33 cellular contexts compared by ENCODE assay signal in genomic region chr3:110530902-110531301, GRCh38.
"Had no signal": no experiment of that assay in that cellular context is flagged by ENCODE, and none has a peak within 500 bp of the region (broad histone marks: within the 10 kb centered on the region; RNA-seq: fewer than 3 reads in every experiment).

No MANE protein-coding gene starts in this region.

- H3K27me3 Mint-ChIP-seq: activated B cell treated with CpG ODN at 0.5 μM for 24 hours; activated CD4-positive, alpha-beta memory T cell treated with anti-CD3 and anti-CD28 coated beads for 36 hours; activated CD4-positive, alpha-beta T cell treated with anti-CD3 and anti-CD28 coated beads, Interleukin-2, amount 10 ng/mL, durations not matched to agents 24 days and 14 days had no signal

- ATAC-seq: activated CD8-positive, alpha-beta T cell treated with anti-CD3 and anti-CD28 coated beads for 36 hours; activated naive CD4-positive, alpha-beta T cell treated with anti-CD3 and anti-CD28 coated beads, Interleukin-2, amount 50 U/mL, for 72 hours; activated T-helper 17 cell treated with anti-CD3 and anti-CD28 coated beads, Interleukin-2, amount 50 U/mL, for 72 hours; body of pancreas had no signal

- DNase-seq: activated B cell treated with CpG ODN at 0.5 μM for 24 hours; activated CD4-positive, alpha-beta memory T cell treated with anti-CD3 and anti-CD28 coated beads for 36 hours; activated CD4-positive, alpha-beta T cell treated with anti-CD3 and anti-CD28 coated beads for 4 hours; activated CD4-positive, alpha-beta T cell treated with anti-CD3 and anti-CD28 coated beads, Interleukin-2, amount 10 ng/mL, durations not matched to agents 24 days and 14 days; activated CD4-positive, alpha-beta T cell treated with anti-CD3 and anti-CD28 coated beads, Interleukin-2, amount 50 U/mL, for 1 hour; activated CD4-positive, alpha-beta T cell treated with anti-CD3 and anti-CD28 coated beads, Interleukin-2, amount 50 U/mL, for 4 hours; activated CD4-positive, CD25-positive, alpha-beta regulatory T cell treated with anti-CD3 and anti-CD28 coated beads, Interleukin-2, amount 50 U/mL, for 72 hours; activated CD8-positive, alpha-beta memory T cell treated with anti-CD3 and anti-CD28 coated beads, Interleukin-2, amount 50 U/mL, for 4 hours; activated CD8-positive, alpha-beta T cell treated with anti-CD3 and anti-CD28 coated beads for 36 hours; activated effector memory CD4-positive, alpha-beta T cell treated with anti-CD3 and anti-CD28 coated beads, Interleukin-2, amount 50 U/mL, for 16 hours; activated gamma-delta T cell treated with Interleukin-2 at 50 U/mL for 16 hours; activated naive CD4-positive, alpha-beta T cell; activated naive CD4-positive, alpha-beta T cell treated with anti-CD3 and anti-CD28 coated beads for 36 hours; activated naive CD4-positive, alpha-beta T cell treated with anti-CD3 and anti-CD28 coated beads, Interleukin-2, amount 50 U/mL, for 16 hours; activated naive CD8-positive, alpha-beta T cell treated with anti-CD3 and anti-CD28 coated beads for 36 hours; activated T-cell treated with anti-CD3 and anti-CD28 coated beads for 4 hours; activated T-cell treated with anti-CD3 and anti-CD28 coated beads, Interleukin-2, amount 50 U/mL, for 1 hour; activated T-cell treated with anti-CD3 and anti-CD28 coated beads, Interleukin-2, amount 50 U/mL, for 48 hours; adrenal gland; amniotic stem cell; aorta; body of pancreas; brain microvascular endothelial cell; central memory CD4-positive, alpha-beta T cell; T-helper 1 cell; T-helper 2 cell; T-helper 9 cell had no signal

- H3K36me3 Mint-ChIP-seq: activated CD4-positive, alpha-beta memory T cell treated with anti-CD3 and anti-CD28 coated beads for 36 hours; activated naive CD4-positive, alpha-beta T cell treated with anti-CD3 and anti-CD28 coated beads, Interleukin-2, amount 50 U/mL, for 72 hours; activated naive CD8-positive, alpha-beta T cell treated with anti-CD3 and anti-CD28 coated beads for 36 hours had no signal

- H3K36me3 ChIP-seq: adrenal gland, brain microvascular endothelial cell, breast epithelium had no signal

- H3K4me1 ChIP-seq: adrenal gland, breast epithelium had no signal

- H3K9me3 ChIP-seq: adrenal gland, body of pancreas, breast epithelium had no signal

- H3K9me3 Mint-ChIP-seq: activated CD4-positive, alpha-beta memory T cell treated with anti-CD3 and anti-CD28 coated beads for 36 hours; activated CD4-positive, alpha-beta T cell treated with anti-CD3 and anti-CD28 coated beads, Interleukin-2, amount 10 ng/mL, durations not matched to agents 24 days and 14 days; activated CD8-positive, alpha-beta T cell treated with anti-CD3 and anti-CD28 coated beads for 36 hours; activated naive CD4-positive, alpha-beta T cell treated with anti-CD3 and anti-CD28 coated beads for 36 hours; activated naive CD4-positive, alpha-beta T cell treated with anti-CD3 and anti-CD28 coated beads, Interleukin-2, amount 50 U/mL, for 72 hours; activated naive CD8-positive, alpha-beta T cell treated with anti-CD3 and anti-CD28 coated beads for 36 hours; activated T-helper 17 cell treated with anti-CD3 and anti-CD28 coated beads, Interleukin-2, amount 50 U/mL, for 72 hours; T-helper 1 cell treated with Interleukin-12 subunit alpha and Interleukin-12 subunit beta and Interleukin-4 antibody, amounts not matched to agents 30 μg/mL and 1 μg/mL, for 36 hours; T-helper 2 cell treated with Interferon-gamma antibody and Interleukin-4, amounts not matched to agents 5 μg/mL and 100 μg/mL, for 36 hours had no signal

- H3K27me3 ChIP-seq: adrenal gland, body of pancreas, brain microvascular endothelial cell, breast epithelium had no signal

- H3K27ac Mint-ChIP-seq: activated B cell treated with CpG ODN at 0.5 μM for 24 hours; activated CD4-positive, alpha-beta memory T cell treated with anti-CD3 and anti-CD28 coated beads for 36 hours; activated CD4-positive, alpha-beta T cell treated with anti-CD3 and anti-CD28 coated beads, Interleukin-2, amount 10 ng/mL, durations not matched to agents 24 days and 14 days; activated CD8-positive, alpha-beta T cell treated with anti-CD3 and anti-CD28 coated beads for 36 hours; activated naive CD4-positive, alpha-beta T cell treated with anti-CD3 and anti-CD28 coated beads for 36 hours; activated naive CD4-positive, alpha-beta T cell treated with anti-CD3 and anti-CD28 coated beads, Interleukin-2, amount 50 U/mL, for 72 hours; activated naive CD8-positive, alpha-beta T cell treated with anti-CD3 and anti-CD28 coated beads for 36 hours; activated T-helper 17 cell treated with anti-CD3 and anti-CD28 coated beads, Interleukin-2, amount 50 U/mL, for 72 hours; T-helper 1 cell treated with Interleukin-12 subunit alpha and Interleukin-12 subunit beta and Interleukin-4 antibody, amounts not matched to agents 30 μg/mL and 1 μg/mL, for 36 hours; T-helper 2 cell treated with Interferon-gamma antibody and Interleukin-4, amounts not matched to agents 5 μg/mL and 100 μg/mL, for 36 hours had no signal

- H3K4me3 Mint-ChIP-seq: activated B cell treated with CpG ODN at 0.5 μM for 24 hours; activated CD4-positive, alpha-beta memory T cell treated with anti-CD3 and anti-CD28 coated beads for 36 hours; activated CD4-positive, alpha-beta T cell treated with anti-CD3 and anti-CD28 coated beads, Interleukin-2, amount 10 ng/mL, durations not matched to agents 24 days and 14 days; activated CD8-positive, alpha-beta T cell treated with anti-CD3 and anti-CD28 coated beads for 36 hours; activated naive CD4-positive, alpha-beta T cell treated with anti-CD3 and anti-CD28 coated beads for 36 hours; activated naive CD8-positive, alpha-beta T cell treated with anti-CD3 and anti-CD28 coated beads for 36 hours; activated T-helper 17 cell treated with anti-CD3 and anti-CD28 coated beads, Interleukin-2, amount 50 U/mL, for 72 hours; T-helper 1 cell treated with Interleukin-12 subunit alpha and Interleukin-12 subunit beta and Interleukin-4 antibody, amounts not matched to agents 30 μg/mL and 1 μg/mL, for 36 hours; T-helper 2 cell treated with Interferon-gamma antibody and Interleukin-4, amounts not matched to agents 5 μg/mL and 100 μg/mL, for 36 hours had no signal

- H3K4me3 ChIP-seq: adrenal gland, body of pancreas, breast epithelium had no signal

- H3K4me1 Mint-ChIP-seq: activated B cell treated with CpG ODN at 0.5 μM for 24 hours; activated CD4-positive, alpha-beta T cell treated with anti-CD3 and anti-CD28 coated beads, Interleukin-2, amount 10 ng/mL, durations not matched to agents 24 days and 14 days; activated naive CD8-positive, alpha-beta T cell treated with anti-CD3 and anti-CD28 coated beads for 36 hours; activated T-helper 17 cell treated with anti-CD3 and anti-CD28 coated beads, Interleukin-2, amount 50 U/mL, for 72 hours had no signal

- H3K27ac ChIP-seq: adrenal gland, body of pancreas, brain microvascular endothelial cell, breast epithelium, VCaP had no signal
